Comparison of ENCODE assay signal across 1 cellular context in the genomic region with DNA sequence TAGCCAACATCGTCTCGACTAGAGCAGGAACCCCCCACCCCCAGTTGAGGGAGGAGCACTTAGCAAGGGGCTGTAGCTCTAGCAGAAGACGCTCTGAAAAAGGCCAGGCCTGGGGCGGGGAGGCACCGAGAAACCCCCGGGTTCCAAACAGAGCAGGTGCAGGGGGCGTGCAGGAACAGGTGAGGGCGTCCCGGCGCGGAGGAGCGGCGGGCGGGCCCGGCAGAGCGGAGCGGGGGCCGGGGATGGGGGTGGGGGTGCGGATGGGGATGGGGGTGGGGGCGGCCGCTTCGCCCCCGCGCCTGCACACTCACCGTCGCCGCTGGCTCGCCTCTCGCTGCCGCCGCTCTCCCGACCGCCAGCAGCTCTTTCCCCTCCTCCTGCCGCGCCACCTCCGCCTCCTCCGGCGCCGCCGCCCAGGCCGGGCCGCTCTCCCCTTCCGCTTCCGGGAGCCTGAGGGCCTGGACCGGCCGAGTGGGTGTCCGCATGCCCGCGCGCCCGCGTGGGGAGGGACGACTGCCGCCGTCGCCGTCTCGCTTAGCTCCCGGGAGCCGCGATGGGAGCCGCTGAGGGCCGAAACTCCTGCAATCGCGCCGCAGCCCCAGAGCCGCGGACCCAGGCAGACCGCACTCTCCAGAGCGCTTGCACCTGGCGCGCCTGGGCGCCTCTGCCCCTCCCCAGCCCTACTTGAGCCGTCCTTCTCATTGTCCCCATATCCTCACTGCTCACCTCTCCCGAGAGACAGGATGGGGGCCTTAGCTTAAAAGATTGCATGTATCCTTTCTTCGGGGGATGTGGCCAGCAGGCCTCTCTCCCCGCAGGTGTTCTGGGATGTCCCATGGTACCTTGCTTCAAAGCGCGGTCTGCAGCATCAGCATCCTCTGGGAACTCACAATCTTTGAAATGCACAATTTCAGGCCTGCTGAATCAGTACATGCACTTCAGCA.
A peak's percentile ranks its signal among the peaks of the same experiment; 100 is the strongest.
TF ChIP-seq lines count a peak whose summit lies in the region.

A gene with protein sequence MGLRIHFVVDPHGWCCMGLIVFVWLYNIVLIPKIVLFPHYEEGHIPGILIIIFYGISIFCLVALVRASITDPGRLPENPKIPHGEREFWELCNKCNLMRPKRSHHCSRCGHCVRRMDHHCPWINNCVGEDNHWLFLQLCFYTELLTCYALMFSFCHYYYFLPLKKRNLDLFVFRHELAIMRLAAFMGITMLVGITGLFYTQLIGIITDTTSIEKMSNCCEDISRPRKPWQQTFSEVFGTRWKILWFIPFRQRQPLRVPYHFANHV (minus strand): TSS at position 515 of the 944 bp plus-strand sequence. CDS start 19,092 bp downstream, outside the sequence.

TF ChIP-seq in A549, 52 proteins besides CTCF, POLR2A, EP300 and RAD21 (continued from another document):
- peak; percentile 78 for TF ChIP-seq MAX (IDR thresholded peaks at IDR 0.05)
- no peak for TF ChIP-seq ZFP36 (IDR thresholded peaks at IDR 0.05; ENCODE audit: borderline replicate concordance, partially characterized antibody)
- TF ChIP-seq RFX5 (IDR thresholded peaks at IDR 0.05): no peak
TF ChIP-seq in A549: peak in this region for 5.
